ENCODE assay signal across 13 cellular contexts in the genomic region with DNA sequence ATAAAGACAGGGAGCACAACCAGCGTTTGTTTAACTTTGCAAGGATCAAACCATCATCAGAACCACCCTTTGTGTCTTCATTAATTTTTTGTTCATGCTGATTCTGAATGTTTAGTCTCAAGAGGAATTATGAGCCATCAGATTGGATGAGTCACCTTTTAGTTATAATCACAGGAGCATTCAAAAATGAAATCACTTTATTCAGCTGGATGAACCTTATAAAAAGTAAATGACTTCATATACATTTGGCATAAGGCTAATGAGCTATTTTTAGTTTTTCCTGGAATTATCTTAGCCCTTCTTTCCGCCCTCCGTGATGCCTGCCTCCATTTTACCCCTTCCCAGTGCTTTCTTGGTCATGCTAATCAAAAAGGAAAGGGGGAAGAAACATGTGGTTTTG.
A peak's percentile ranks its signal among the peaks of the same experiment; 100 is the strongest.
DNase-seq lines count a peak whose midpoint lies in the region; ATAC-seq and TF ChIP-seq lines count a peak whose summit lies in the region.
"Had no signal": no experiment of that assay in that cellular context is flagged by ENCODE, and none has a peak within 500 bp of the region (broad histone marks: within the 10 kb centered on the region; RNA-seq: fewer than 3 reads in every experiment).

No MANE protein-coding gene starts in this region.

- dilution Hi-C loops in IMR-90 (cut with HindIII; ENCODE audit: low sequenced_read_pairs, unreplicated experiment), result no loop called here

- H4K5ac ChIP-seq in IMR-90 (ENCODE audit: low read depth, low read length), result no peak overlapping the region

- H2AFZ ChIP-seq in IMR-90 (replicated peaks; ENCODE audit: low read length, poor library complexity), result no peak overlapping the region

- WGBS in IMR-90 (ENCODE audit: extremely low coverage in 2 of 2, insufficient read length in 1 of 2), 2 experiments, result no CpG with 5 or more reads among the region's 3 CpGs

- no peak overlapping the region for H2BK20ac ChIP-seq in IMR-90 (ENCODE audit: low read depth, low read length)

- H3K27ac ChIP-seq in IMR-90 (ENCODE audit: insufficient read depth, low read length) (no peak overlapping the region), right atrium auricular region (peak overlapping the region; percentile 60 to 72), thoracic aorta (no peak overlapping the region)
- H3K27ac ChIP-seq: esophagus muscularis mucosa had no signal

- H3K23ac ChIP-seq in IMR-90 (ENCODE audit: low read depth, low read length), result no peak overlapping the region

- H3K9me3 ChIP-seq in IMR-90 (ENCODE audit: control insufficient read depth, insufficient read depth, low read length) (no peaks in the 10 kb centered on the region), right atrium auricular region (peaks cover 0 to 14% of the 10 kb centered on the region in 2 donors), thoracic aorta (no peaks in the 10 kb centered on the region)

- H3K36me3 ChIP-seq in IMR-90 (ENCODE audit: control insufficient read depth, insufficient read depth, low read length) (no peaks in the 10 kb centered on the region), right atrium auricular region (peaks cover 3% of the 10 kb centered on the region), thoracic aorta (no peaks in the 10 kb centered on the region)

- H2BK5ac ChIP-seq in IMR-90 (ENCODE audit: low read depth, low read length, poor library complexity, severe bottlenecking), result no peak overlapping the region

- H3K4ac ChIP-seq in IMR-90 (ENCODE audit: low read depth, low read length), result no peak overlapping the region

- no peak overlapping the region for H2AK9ac ChIP-seq in IMR-90 (replicated peaks; ENCODE audit: low read depth, low read length, poor library complexity)

- CTCF ChIA-PET in IMR-90 (lab: Yijun Ruan, JAX), result no interaction called here

- in situ Hi-C loops in IMR-90 (cut with MboI; ENCODE audit: low sequenced_read_pairs), result no loop called here
- in situ Hi-C loops in astrocyte of the cerebellum (cut with HindIII; ENCODE audit: low sequenced_read_pairs), result no loop called here

- H4K91ac ChIP-seq in IMR-90 (ENCODE audit: insufficient read depth, low read depth, low read length), result no peak overlapping the region

- H4K8ac ChIP-seq in IMR-90 (ENCODE audit: low read depth in 2 of 2, low read length in 2 of 2), result no peak overlapping the region

- no peak overlapping the region for H2AK5ac ChIP-seq in IMR-90 (ENCODE audit: low read depth, low read length)

- POLR2A ChIA-PET in IMR-90 (lab: Charles Lee; ENCODE audit: unreplicated experiment), result no interaction called here

- H2BK120ac ChIP-seq in IMR-90 (ENCODE audit: low read depth, low read length), result no peak overlapping the region

- H3K14ac ChIP-seq in IMR-90 (replicated peaks; ENCODE audit: low read depth, low read length), result no peak overlapping the region

- no peak for TF ChIP-seq POLR2A in IMR-90 (IDR thresholded peaks at IDR 0.05; ENCODE audit: low read depth, low read length)

- DNase-seq in IMR-90, result peak; percentile 52
- DNase-seq in astrocyte of the cerebellum (ENCODE audit: low read depth), result peak; percentile 48
- DNase-seq in right atrium auricular region (ENCODE audit: low spot score), result no peak
- no peak for DNase-seq in thoracic aorta (ENCODE audit: low spot score)
- DNase-seq in NCI-H2029 treated with DMSO at 0.1 percent for 48 hours (lab: John Stamatoyannopoulos, UW), result no peak
- DNase-seq: activated CD4-positive, alpha-beta T cell treated with anti-CD3 and anti-CD28 coated beads, Interleukin-2, amount 50 U/mL, for 1 hour; kidney; NCI-H1048; T-helper 17 cell had no signal

- H3K79me1 ChIP-seq in IMR-90 (ENCODE audit: low read depth in 1 of 2, low read length in 2 of 2), result no peaks in the 10 kb centered on the region

- H3K18ac ChIP-seq in IMR-90 (ENCODE audit: low read depth, low read length), result no peak overlapping the region

- ATAC-seq in IMR-90 (ENCODE audit: low read depth) (no peak), thoracic aorta (ENCODE audit: insufficient number of reproducible peaks, low FRiP score, low read depth) (peak; percentile 68), HG03280 (IDR thresholded peaks at IDR 0.05; ENCODE audit: unreplicated experiment) (no peak), GM18909 (IDR thresholded peaks at IDR 0.05; ENCODE audit: poor library complexity, unreplicated experiment) (no peak)
- ATAC-seq: T-helper 17 cell had no signal

- H2BK15ac ChIP-seq in IMR-90 (ENCODE audit: low read depth, low read length), result no peak overlapping the region

- no peak for TF ChIP-seq RAD21 in IMR-90 (IDR thresholded peaks at IDR 0.05; ENCODE audit: low read length)

- BruUV-seq in IMR-90 (replicated peaks; lab: Mats Ljungman, UMichigan), result no TSS peak

- TF ChIP-seq CTCF in IMR-90 (conservative IDR thresholded peaks at IDR 0.05; ENCODE audit: low read depth, low read length) (no peak), astrocyte of the cerebellum (IDR thresholded peaks at IDR 0.05; ENCODE audit: low read depth, low read length, missing control alignments) (no peak), right atrium auricular region (IDR thresholded peaks at IDR 0.05) (no peak), thoracic aorta (IDR thresholded peaks at IDR 0.05) (no peak)

- peaks cover 2% of the 10 kb centered on the region; the same call in 1 of the 2 replicates for H3K4me1 ChIP-seq in IMR-90 (ENCODE audit: control insufficient read depth, insufficient read depth, low read length)
- peaks cover 0 to 31% of the 10 kb centered on the region in 2 donors for H3K4me1 ChIP-seq in right atrium auricular region
- peaks cover 11 to 43% of the 10 kb centered on the region in 2 donors for H3K4me1 ChIP-seq in thoracic aorta (ENCODE audit: control insufficient read depth in 1 of 2, low read depth in 2 of 2)

- no peaks in the 10 kb centered on the region for H3K9me1 ChIP-seq in IMR-90 (ENCODE audit: insufficient read depth, low read length)

- H3K27me3 ChIP-seq in IMR-90 (ENCODE audit: control insufficient read depth, insufficient read depth, low read length) (peaks cover 3% of the 10 kb centered on the region; the same call in 1 of the 2 replicates), right atrium auricular region (no peaks in the 10 kb centered on the region), thoracic aorta (replicated peaks; ENCODE audit: insufficient read depth) (no peaks in the 10 kb centered on the region)
- H3K27me3 ChIP-seq: esophagus muscularis mucosa had no signal

- H4K20me1 ChIP-seq in IMR-90 (ENCODE audit: insufficient read depth, low read length), result no peaks in the 10 kb centered on the region

- H3K4me3 ChIP-seq in IMR-90 (ENCODE audit: insufficient read depth, low read depth, low read length) (no peak overlapping the region), astrocyte of the cerebellum (ENCODE audit: low read depth, low read length) (no peak overlapping the region), right atrium auricular region (no peak overlapping the region), thoracic aorta (no peak overlapping the region)
- H3K4me3 ChIP-seq: esophagus muscularis mucosa, smooth muscle cell had no signal

- intact Hi-C loops in IMR-90 (cut with micrococcal nuclease), result no loop called here

- H3K4me2 ChIP-seq in IMR-90 (ENCODE audit: low read depth, low read length), result no peak overlapping the region
- H3K4me2 ChIP-seq: smooth muscle cell had no signal

- H3K9ac ChIP-seq in IMR-90 (ENCODE audit: low read depth, low read length), result no peak overlapping the region

- no peak overlapping the region for H3K56ac ChIP-seq in IMR-90 (ENCODE audit: extremely low read depth, insufficient read depth, low read length)

TF ChIP-seq in IMR-90, 13 proteins besides CTCF, POLR2A, EP300 and RAD21:
- TF ChIP-seq CHD1 (IDR thresholded peaks at IDR 0.05; ENCODE audit: low read depth, low read length) (no peak), NFE2L2 (IDR thresholded peaks at IDR 0.05; ENCODE audit: low read depth, low read length) (no peak), SMC3 (IDR thresholded peaks at IDR 0.05; ENCODE audit: low read depth, low read length) (no peak), BHLHE40 (IDR thresholded peaks at IDR 0.05; ENCODE audit: low read depth, low read length) (no peak), MXI1 (IDR thresholded peaks at IDR 0.05; ENCODE audit: borderline replicate concordance, low read depth, low read length) (no peak), RFX5 (IDR thresholded peaks at IDR 0.05; ENCODE audit: low read depth, low read length) (no peak), CEBPB (IDR thresholded peaks at IDR 0.05; ENCODE audit: low read depth, low read length) (no peak), FOS (IDR thresholded peaks at IDR 0.05; ENCODE audit: low read depth, low read length) (peak; percentile 75)

Comparison
In these comparisons a context has a peak if more than half of its experiments do, and no peak if none do; other contexts are left out.
1. DNase-seq: peak in IMR-90 (single experiment) and astrocyte of the cerebellum (single experiment); none in right atrium auricular region (single experiment), thoracic aorta (single experiment) and NCI-H2029 treated with DMSO at 0.1 percent for 48 hours (single experiment).
2. H3K27ac ChIP-seq: peak in right atrium auricular region (2 of 2); none in IMR-90 (single experiment) and thoracic aorta (0 of 2).